Comparison of ENCODE assay signal across 4 cellular contexts in the genomic region with DNA sequence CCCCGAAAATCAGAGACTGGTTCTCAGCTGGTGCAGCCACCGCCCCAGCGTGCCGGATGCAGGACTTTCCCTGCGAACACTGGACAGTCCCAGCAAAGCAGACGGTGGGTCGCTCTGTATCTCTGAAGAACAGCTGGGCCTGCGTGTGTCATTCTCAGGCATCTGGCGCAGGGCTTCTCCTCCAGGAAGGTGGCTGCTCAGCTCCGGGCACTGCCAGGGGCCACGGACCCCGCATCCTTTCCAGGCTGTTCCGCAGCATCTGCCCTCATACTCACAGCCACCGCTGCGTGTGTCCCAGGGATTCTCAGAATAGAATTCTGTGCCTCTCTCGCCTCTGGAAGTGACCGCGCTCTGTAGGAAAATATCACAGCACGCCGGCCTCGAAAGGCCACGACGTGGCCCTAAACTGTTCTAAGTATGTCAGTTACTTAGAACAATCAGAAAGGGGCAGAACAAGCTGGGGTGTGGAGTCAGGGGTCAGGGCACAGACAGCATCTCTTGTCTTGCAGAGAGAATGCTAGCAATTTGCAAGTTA. TPM values are rescaled to one million over a fixed set of nuclear protein-coding genes. Genes with fewer than 3 reads are reported as not detected.
"Had no signal": no experiment of that assay in that cellular context is flagged by ENCODE, and none has a peak within 500 bp of the region (broad histone marks: within the 10 kb centered on the region; RNA-seq: fewer than 3 reads in every experiment).

No MANE protein-coding gene starts in this region.

RNA-seq across cellular contexts. Expression of a gene that starts 44.7 kb away (rescaled TPM):
- total RNA-seq: activated CD8-positive, alpha-beta T cell treated with anti-CD3 and anti-CD28 coated beads for 36 hours; astrocyte; OCI-LY7; T-helper 2 cell treated with Interferon-gamma antibody and Interleukin-4, amounts not matched to agents 100 ng/mL and 5 ng/mL, for 36 hours had no signal
